ENCODE assay signal across 15 cellular contexts in genomic region chr11:46370253-46370652, GRCh38. TPM values are rescaled to one million over a fixed set of nuclear protein-coding genes. Genes with fewer than 3 reads are reported as not detected.
DNase-seq lines count a peak whose midpoint lies in the region; ATAC-seq and TF ChIP-seq lines count a peak whose summit lies in the region.
"Had no signal": no experiment of that assay in that cellular context is flagged by ENCODE, and none has a peak within 500 bp of the region (broad histone marks: within the 10 kb centered on the region; RNA-seq: fewer than 3 reads in every experiment).

No MANE protein-coding gene starts in this region.

- intact Hi-C loops in CD4-positive, alpha-beta memory T cell (cut with micrococcal nuclease), result no loop called here
- intact Hi-C loops in HCT116 (cut with micrococcal nuclease), result no loop called here
- intact Hi-C loops in activated CD4-positive, alpha-beta T cell treated with anti-CD3 and anti-CD28 coated beads, Interleukin-2, amount 10 ng/mL, durations not matched to agents 24 days and 14 days (cut with micrococcal nuclease), result no loop called here

- H3K4me1 ChIP-seq in CD4-positive, alpha-beta memory T cell (ENCODE audit: insufficient read depth, low read length), result peaks cover 26% of the 10 kb centered on the region
- H3K4me1 ChIP-seq in HCT116 (ENCODE audit: control insufficient read depth in 1 of 2, insufficient read depth in 2 of 2, low read length in 2 of 2), result peaks cover 0 to 22% of the 10 kb centered on the region in 2 experiments; a peak in 2 of 4 replicates
- peaks cover 45% of the 10 kb centered on the region for H3K4me1 ChIP-seq in mesenchymal stem cell (ENCODE audit: control insufficient read depth, insufficient read depth, low read depth, low read length)

- H3K4me1 Mint-ChIP-seq in CD4-positive, alpha-beta memory T cell, result peaks cover 7 to 33% (median 17%) of the 10 kb centered on the region in 4 donors
- peaks cover 7% of the 10 kb centered on the region for H3K4me1 Mint-ChIP-seq in activated CD4-positive, alpha-beta T cell treated with anti-CD3 and anti-CD28 coated beads, Interleukin-2, amount 10 ng/mL, durations not matched to agents 24 days and 14 days

- peak overlapping the region in 5 of 7 donors; percentile 17 to 74 (median 70) for H3K27ac Mint-ChIP-seq in CD4-positive, alpha-beta memory T cell
- H3K27ac Mint-ChIP-seq in activated CD4-positive, alpha-beta T cell treated with anti-CD3 and anti-CD28 coated beads, Interleukin-2, amount 10 ng/mL, durations not matched to agents 24 days and 14 days, result no peak overlapping the region

- H3K27me3 Mint-ChIP-seq in CD4-positive, alpha-beta memory T cell, result no peaks in the 10 kb centered on the region
- H3K27me3 Mint-ChIP-seq in activated CD4-positive, alpha-beta T cell treated with anti-CD3 and anti-CD28 coated beads, Interleukin-2, amount 10 ng/mL, durations not matched to agents 24 days and 14 days, result no peaks in the 10 kb centered on the region

- H3K9me3 ChIP-seq in CD4-positive, alpha-beta memory T cell (ENCODE audit: control insufficient read depth in 1 of 2, low read length in 2 of 2), result no peaks in the 10 kb centered on the region
- no peaks in the 10 kb centered on the region for H3K9me3 ChIP-seq in HCT116 (ENCODE audit: control insufficient read depth in 1 of 2, insufficient read depth in 1 of 2, low read depth in 1 of 2, low read length in 2 of 2)
- H3K9me3 ChIP-seq in mesenchymal stem cell (ENCODE audit: control insufficient read depth, low read length), result no peaks in the 10 kb centered on the region
- H3K9me3 ChIP-seq: SJSA1 had no signal

- peaks cover 28% of the 10 kb centered on the region for H3K79me1 ChIP-seq in mesenchymal stem cell (replicated peaks; ENCODE audit: low read length, poor library complexity, severe bottlenecking)

- H3K4me3 Mint-ChIP-seq in CD4-positive, alpha-beta memory T cell, result no peak overlapping the region
- H3K4me3 Mint-ChIP-seq in activated CD4-positive, alpha-beta T cell treated with anti-CD3 and anti-CD28 coated beads, Interleukin-2, amount 10 ng/mL, durations not matched to agents 24 days and 14 days, result no peak overlapping the region

- H3K36me3 ChIP-seq in CD4-positive, alpha-beta memory T cell (ENCODE audit: insufficient read depth, low read length), result peaks cover 62% of the 10 kb centered on the region
- H3K36me3 ChIP-seq in HCT116 (ENCODE audit: control insufficient read depth in 1 of 2, insufficient read depth in 2 of 2, low read length in 2 of 2) (peaks cover 5 to 12% of the 10 kb centered on the region in 2 experiments; a peak in 3 of 4 replicates), mesenchymal stem cell (ENCODE audit: control insufficient read depth in 1 of 2, insufficient read depth in 2 of 2, low read depth in 1 of 2, low read length in 2 of 2) (peaks cover 37 to 75% of the 10 kb centered on the region in 2 experiments)

- no peak overlapping the region for H2BK120ac ChIP-seq in mesenchymal stem cell (ENCODE audit: low read depth, low read length)

- H4K8ac ChIP-seq in mesenchymal stem cell (ENCODE audit: low read length), result peak overlapping the region; percentile 43

- no peak overlapping the region for H3K14ac ChIP-seq in mesenchymal stem cell (ENCODE audit: low read length in 2 of 2)

- no peaks in the 10 kb centered on the region for H3K9me2 ChIP-seq in HCT116 (ENCODE audit: insufficient read depth)

- no peak overlapping the region for H2AK5ac ChIP-seq in mesenchymal stem cell (ENCODE audit: low read length, severe bottlenecking)

- no peaks in the 10 kb centered on the region for H3K9me3 Mint-ChIP-seq in CD4-positive, alpha-beta memory T cell
- no peaks in the 10 kb centered on the region for H3K9me3 Mint-ChIP-seq in activated CD4-positive, alpha-beta T cell treated with anti-CD3 and anti-CD28 coated beads, Interleukin-2, amount 10 ng/mL, durations not matched to agents 24 days and 14 days

- H2AFZ ChIP-seq in HCT116 (ENCODE audit: low read depth, low read length, poor library complexity, severe bottlenecking) (no peak overlapping the region), mesenchymal stem cell (ENCODE audit: low read depth, low read length) (no peak overlapping the region)
- H2AFZ ChIP-seq: PC-9 had no signal

- CTCF ChIA-PET in CD4-positive, alpha-beta memory T cell (lab: Charles Lee; ENCODE audit: partially characterized antibody), result interaction anchor here (0.6 to 15.2 kb wide), 3 partner anchors 20 to 386 kb away, joined by 3 to 469 read pairs (median 4); partner anchors contain the start of gene DGKZ
- CTCF ChIA-PET in HCT116 (lab: Charles Lee), result no interaction called here

- H3K27ac ChIP-seq in CD4-positive, alpha-beta memory T cell (ENCODE audit: low read depth, low read length), result no peak overlapping the region
- H3K27ac ChIP-seq in HCT116 (ENCODE audit: low read depth, low read length), result peak overlapping the region; percentile 37; the same call in 1 of the 2 replicates
- H3K27ac ChIP-seq in angular gyrus (ENCODE audit: low read depth, low read length), result peak overlapping the region; percentile 17
- no peak overlapping the region for H3K27ac ChIP-seq in mesenchymal stem cell (ENCODE audit: low read length, poor library complexity, severe bottlenecking)
- H3K27ac ChIP-seq: C4-2B, PC-9, SJSA1 had no signal

- no peak overlapping the region for H3K23ac ChIP-seq in mesenchymal stem cell (ENCODE audit: low read length in 2 of 2)

- peak overlapping the region; percentile 37 for H2BK15ac ChIP-seq in mesenchymal stem cell (ENCODE audit: low read depth, poor library complexity, severe bottlenecking)

- 91% methylated on average over 13 of the region's 13 CpGs for WGBS in mesenchymal stem cell

- POLR2A ChIA-PET in CD4-positive, alpha-beta memory T cell (lab: Charles Lee; ENCODE audit: partially characterized antibody), result interaction anchor here (19.9 kb wide), 1 partner anchor 20 kb away, joined by 334 read pairs; the partner anchor contains the start of gene DGKZ
- POLR2A ChIA-PET in HCT116 (lab: Charles Lee), result no interaction called here

- RAD21 ChIA-PET in HCT116 (lab: Charles Lee; ENCODE audit: low non-redundant PET in 1 of 2, low total read pairs in 2 of 2, uncharacterized antibody in 2 of 2, unreplicated experiment in 2 of 2), result no interaction called here

- H2BK5ac ChIP-seq in mesenchymal stem cell (ENCODE audit: low read depth, low read length, poor library complexity, severe bottlenecking), result no peak overlapping the region

- peaks cover 18 to 52% of the 10 kb centered on the region in 2 donors for H3K36me3 Mint-ChIP-seq in CD4-positive, alpha-beta memory T cell
- peaks cover 36% of the 10 kb centered on the region for H3K36me3 Mint-ChIP-seq in activated CD4-positive, alpha-beta T cell treated with anti-CD3 and anti-CD28 coated beads, Interleukin-2, amount 10 ng/mL, durations not matched to agents 24 days and 14 days (ENCODE audit: low read depth)

- no peaks in the 10 kb centered on the region; the same call in 1 of the 2 replicates for H3K79me2 ChIP-seq in HCT116 (ENCODE audit: insufficient read depth, low read length)

- TF ChIP-seq POLR2A in HCT116 (IDR thresholded peaks at IDR 0.05; ENCODE audit: borderline replicate concordance, extremely low read depth, insufficient read depth, insufficient read length), result no peak

- peak overlapping the region; percentile 52 for H4K91ac ChIP-seq in mesenchymal stem cell (ENCODE audit: low read length)

- no peak overlapping the region for H3K18ac ChIP-seq in mesenchymal stem cell (ENCODE audit: low read depth in 1 of 2, low read length in 2 of 2)

- H3K9ac ChIP-seq in HCT116 (ENCODE audit: low read length), result no peak overlapping the region
- no peak overlapping the region for H3K9ac ChIP-seq in mesenchymal stem cell (ENCODE audit: low read length)

- no TSS peak for BruUV-seq in HCT116 (replicated peaks; lab: Mats Ljungman, UMichigan)

- H4K20me1 ChIP-seq in HCT116 (ENCODE audit: insufficient read depth), result no peaks in the 10 kb centered on the region

- no peaks in the 10 kb centered on the region for H3K27me3 ChIP-seq in CD4-positive, alpha-beta memory T cell (ENCODE audit: insufficient read depth, low read length)
- H3K27me3 ChIP-seq in HCT116 (ENCODE audit: insufficient read depth, low read length), result no peaks in the 10 kb centered on the region
- H3K27me3 ChIP-seq in mesenchymal stem cell (ENCODE audit: control insufficient read depth in 1 of 2, insufficient read depth in 1 of 2, low read length in 2 of 2), result no peaks in the 10 kb centered on the region
- H3K27me3 ChIP-seq: SJSA1 had no signal

- ATAC-seq in HCT116, result no peak

- no peak overlapping the region for H3K4me2 ChIP-seq in HCT116 (ENCODE audit: low read length)
- no peak overlapping the region for H3K4me2 ChIP-seq in mesenchymal stem cell (ENCODE audit: low read length, poor library complexity, severe bottlenecking)
- H3K4me2 ChIP-seq: PC-9 had no signal

- no peak overlapping the region for H2BK12ac ChIP-seq in mesenchymal stem cell (ENCODE audit: low read length in 2 of 2)

- TF ChIP-seq CTCF in HCT116 (IDR thresholded peaks at IDR 0.05 in 2 of 3, conservative IDR thresholded peaks at IDR 0.05 in 1 of 3; ENCODE audit: borderline replicate concordance in 1 of 3, insufficient read depth in 1 of 3, low read depth in 2 of 3, low read length in 2 of 3), result no peak

- no peak for TF ChIP-seq RAD21 in HCT116 (IDR thresholded peaks at IDR 0.05; ENCODE audit: low read depth)

- H3K4me3 ChIP-seq in CD4-positive, alpha-beta memory T cell (ENCODE audit: low read length in 2 of 2), result no peak overlapping the region
- H3K4me3 ChIP-seq in HCT116 (replicated peaks in 1 of 2; ENCODE audit: low read depth in 1 of 2, low read length in 2 of 2) (no peak overlapping the region), mesenchymal stem cell (ENCODE audit: insufficient read depth in 1 of 2, low read depth in 1 of 2, low read length in 2 of 2) (no peak overlapping the region)
- H3K4me3 ChIP-seq: PC-9, SJSA1 had no signal

- H3K4ac ChIP-seq in mesenchymal stem cell (ENCODE audit: low read depth in 1 of 2, low read length in 2 of 2), result no peak overlapping the region

- no peak for DNase-seq in CD4-positive, alpha-beta memory T cell
- no peak for DNase-seq in HCT116 (ENCODE audit: low read depth, low spot score)
- no peak for DNase-seq in mesenchymal stem cell
- DNase-seq in stimulated activated CD4-positive, alpha-beta T cell treated with anti-CD3 and anti-CD28 coated beads, Interleukin-4, amount 100 ng/mL, for 1 hour, result no peak
- no peak for DNase-seq in activated CD4-positive, alpha-beta T cell treated with anti-CD3 and anti-CD28 coated beads, Interleukin-2, amount 10 ng/mL, durations not matched to agents 24 days and 14 days
- DNase-seq in NCI-H446 (lab: John Stamatoyannopoulos, UW), result no peak
- DNase-seq: H7, NCI-H187, NCI-H774, PC-9 had no signal

RNA-seq across cellular contexts. Expression of gene MDK, which starts 11.2 kb away (rescaled TPM):
- 1 to 10 TPM; 4.7 to 5.6 TPM for total RNA-seq in CD4-positive, alpha-beta memory T cell
- not detected for polyA plus RNA-seq in CD4-positive, alpha-beta memory T cell
- 286 TPM for total RNA-seq in HCT116 (2021; ENCODE audit: unreplicated experiment)
- 442 and 447 TPM in 2 replicates for polyA plus RNA-seq in HCT116 (2012)
- 777 TPM for polyA plus RNA-seq in mesenchymal stem cell (2013, experiment 1 of 2)
- 775 TPM for polyA plus RNA-seq in mesenchymal stem cell (2013, experiment 2 of 2)
- total RNA-seq in activated CD4-positive, alpha-beta T cell treated with anti-CD3 and anti-CD28 coated beads, Interleukin-2, amount 10 ng/mL, durations not matched to agents 24 days and 14 days, result 5.4 and 7.1 TPM in 2 replicates

RNA-seq across cellular contexts. Expression of gene CHRM4, which starts 21.3 kb away (rescaled TPM):
- not detected for total RNA-seq in CD4-positive, alpha-beta memory T cell
- polyA plus RNA-seq in CD4-positive, alpha-beta memory T cell, result under 1 TPM; 0.12 to 0.16 TPM
- 1.1 TPM for total RNA-seq in HCT116 (2021; ENCODE audit: unreplicated experiment)
- polyA plus RNA-seq in HCT116 (2012), result 2.5 and 2.9 TPM in 2 replicates
- polyA plus RNA-seq in mesenchymal stem cell (2013, experiment 1 of 2), result 0.08 TPM
- polyA plus RNA-seq in mesenchymal stem cell (2013, experiment 2 of 2), result 0.07 TPM
- 0.80 and 0.84 TPM in 2 replicates for total RNA-seq in activated CD4-positive, alpha-beta T cell treated with anti-CD3 and anti-CD28 coated beads, Interleukin-2, amount 10 ng/mL, durations not matched to agents 24 days and 14 days
- total RNA-seq: A673, NCI-H460 had no signal

RNA-seq across cellular contexts. Expression of gene DGKZ, which starts 23.0 kb away (rescaled TPM):
- total RNA-seq in CD4-positive, alpha-beta memory T cell, result 100 to 1,000 TPM; 230 to 235 TPM
- polyA plus RNA-seq in CD4-positive, alpha-beta memory T cell, result 10 to 100 TPM; 34.8 to 78.9 TPM
- 70.2 TPM for total RNA-seq in HCT116 (2021; ENCODE audit: unreplicated experiment)
- polyA plus RNA-seq in HCT116 (2012), result 67.3 and 69.5 TPM in 2 replicates
- 40.1 TPM for polyA plus RNA-seq in mesenchymal stem cell (2013, experiment 1 of 2)
- polyA plus RNA-seq in mesenchymal stem cell (2013, experiment 2 of 2), result 38.8 TPM
- 87.4 and 94.7 TPM in 2 replicates for total RNA-seq in activated CD4-positive, alpha-beta T cell treated with anti-CD3 and anti-CD28 coated beads, Interleukin-2, amount 10 ng/mL, durations not matched to agents 24 days and 14 days

Comparison
In these comparisons a context has a peak if more than half of its experiments do, and no peak if none do; other contexts are left out.
1. H3K27ac ChIP-seq: peak in HCT116 (single experiment) and angular gyrus (single experiment); none in CD4-positive, alpha-beta memory T cell (single experiment) and mesenchymal stem cell (single experiment).
2. RNA of gene MDK, which starts 11.2 kb away (total RNA-seq): 286 TPM in HCT116 (single experiment); 4.7 to 5.6 TPM in CD4-positive, alpha-beta memory T cell and 5.4 to 7.1 TPM in activated CD4-positive, alpha-beta T cell treated with anti-CD3 and anti-CD28 coated beads, Interleukin-2, amount 10 ng/mL, durations not matched to agents 24 days and 14 days; every median in the first group is over 10 times any median in the second.